19 cellular contexts compared by ENCODE assay signal in the genomic region with DNA sequence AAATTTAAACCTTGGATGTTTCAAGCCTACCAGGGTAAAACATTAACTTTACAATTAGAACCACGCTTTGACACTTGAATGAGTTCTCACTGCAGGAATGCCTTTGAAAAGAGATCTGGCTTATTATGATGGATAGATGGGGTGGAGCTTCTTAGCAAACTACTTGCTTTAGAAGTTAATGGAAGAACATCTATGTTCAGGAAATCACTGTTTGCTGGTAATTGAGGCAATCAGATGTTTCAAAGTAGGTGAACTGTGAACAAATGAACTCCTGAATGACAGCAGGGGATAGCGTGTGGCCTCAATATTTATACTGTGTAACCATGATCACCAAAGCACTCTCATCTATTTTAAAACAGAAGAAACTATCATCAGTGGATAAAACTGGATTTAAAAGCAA.
DNase-seq lines count a peak whose midpoint lies in the region; ATAC-seq lines count a peak whose summit lies in the region.
"Had no signal": no experiment of that assay in that cellular context is flagged by ENCODE, and none has a peak within 500 bp of the region (broad histone marks: within the 10 kb centered on the region; RNA-seq: fewer than 3 reads in every experiment).

No MANE protein-coding gene starts in this region.

- H3K9me3 Mint-ChIP-seq in activated CD8-positive, alpha-beta memory T cell treated with anti-CD3 and anti-CD28 coated beads, Interleukin-2, amount 10 ng/mL, durations not matched to agents 7 days and 5 days (ENCODE audit: low read depth), result no peaks in the 10 kb centered on the region
- H3K9me3 Mint-ChIP-seq: activated CD4-positive, alpha-beta memory T cell treated with anti-CD3 and anti-CD28 coated beads, Interleukin-2, amount 10 ng/mL, durations not matched to agents 7 days and 5 days had no signal

- no peak overlapping the region for H3K27ac Mint-ChIP-seq in activated CD8-positive, alpha-beta memory T cell treated with anti-CD3 and anti-CD28 coated beads, Interleukin-2, amount 10 ng/mL, durations not matched to agents 7 days and 5 days
- H3K27ac Mint-ChIP-seq: activated CD4-positive, alpha-beta memory T cell treated with anti-CD3 and anti-CD28 coated beads, Interleukin-2, amount 10 ng/mL, durations not matched to agents 7 days and 5 days; stimulated activated naive CD8-positive, alpha-beta T cell treated with anti-CD3 and anti-CD28 coated beads, Interleukin-15, amount 100 ng/mL, for 72 hours had no signal

- CTCF ChIA-PET in activated CD8-positive, alpha-beta memory T cell treated with anti-CD3 and anti-CD28 coated beads, Interleukin-2, amount 10 ng/mL, durations not matched to agents 7 days and 5 days (lab: Charles Lee), result no interaction called here

- H3K27me3 Mint-ChIP-seq in activated CD8-positive, alpha-beta memory T cell treated with anti-CD3 and anti-CD28 coated beads, Interleukin-2, amount 10 ng/mL, durations not matched to agents 7 days and 5 days, result no peaks in the 10 kb centered on the region
- H3K27me3 Mint-ChIP-seq: activated CD4-positive, alpha-beta memory T cell treated with anti-CD3 and anti-CD28 coated beads, Interleukin-2, amount 10 ng/mL, durations not matched to agents 7 days and 5 days; stimulated activated naive CD8-positive, alpha-beta T cell treated with anti-CD3 and anti-CD28 coated beads, Interleukin-15, amount 100 ng/mL, for 72 hours had no signal

- ATAC-seq in activated CD8-positive, alpha-beta memory T cell treated with anti-CD3 and anti-CD28 coated beads, Interleukin-2, amount 10 ng/mL, durations not matched to agents 7 days and 5 days, result no peak
- no peak for ATAC-seq in GM18907 (IDR thresholded peaks at IDR 0.05; ENCODE audit: unreplicated experiment)
- ATAC-seq: stimulated activated naive CD8-positive, alpha-beta T cell treated with anti-CD3 and anti-CD28 coated beads, Interleukin-15, amount 100 ng/mL, for 72 hours had no signal

- H3K36me3 Mint-ChIP-seq in activated CD8-positive, alpha-beta memory T cell treated with anti-CD3 and anti-CD28 coated beads, Interleukin-2, amount 10 ng/mL, durations not matched to agents 7 days and 5 days, result no peaks in the 10 kb centered on the region

- peak; percentile 10 for DNase-seq in NCI-H2171 treated with DMSO at 0.1 percent for 48 hours (lab: John Stamatoyannopoulos, UW)
- DNase-seq in NCI-H2171 (lab: John Stamatoyannopoulos, UW), result no peak
- peak; percentile 48 for DNase-seq in astrocyte of the hippocampus (ENCODE audit: low read depth, low spot score)
- DNase-seq in kidney tubule cell (ENCODE audit: low spot score), result peak; percentile 97
- peak; percentile 30 for DNase-seq in retina
- DNase-seq in inferior parietal cortex (ENCODE audit: extremely low spot score), result no peak
- DNase-seq in activated CD8-positive, alpha-beta memory T cell treated with anti-CD3 and anti-CD28 coated beads, Interleukin-2, amount 10 ng/mL, durations not matched to agents 7 days and 5 days, result no peak
- DNase-seq: activated CD4-positive, alpha-beta memory T cell treated with anti-CD3 and anti-CD28 coated beads, Interleukin-2, amount 10 ng/mL, durations not matched to agents 7 days and 5 days; activated CD4-positive, CD25-positive, alpha-beta regulatory T cell; activated gamma-delta T cell; NCI-H1105; NCI-H2081 treated with DMSO at 0.1 percent for 48 hours; NCI-H524; stimulated activated CD4-positive, alpha-beta T cell treated with anti-CD3 and anti-CD28 coated beads, Interleukin-12 subunit alpha, Interleukin-12 subunit beta, amount 100 ng/mL, for 4 hours; stimulated activated CD4-positive, alpha-beta T cell treated with anti-CD3 and anti-CD28 coated beads, Interleukin-4, amount 100 ng/mL, for 4 hours; stimulated activated naive CD8-positive, alpha-beta T cell treated with anti-CD3 and anti-CD28 coated beads, Interleukin-15, amount 100 ng/mL, for 72 hours; T1000; trophoblast cell had no signal

- H3K4me1 Mint-ChIP-seq in activated CD8-positive, alpha-beta memory T cell treated with anti-CD3 and anti-CD28 coated beads, Interleukin-2, amount 10 ng/mL, durations not matched to agents 7 days and 5 days, result no peaks in the 10 kb centered on the region
- H3K4me1 Mint-ChIP-seq: activated CD4-positive, alpha-beta memory T cell treated with anti-CD3 and anti-CD28 coated beads, Interleukin-2, amount 10 ng/mL, durations not matched to agents 7 days and 5 days; stimulated activated naive CD8-positive, alpha-beta T cell treated with anti-CD3 and anti-CD28 coated beads, Interleukin-15, amount 100 ng/mL, for 72 hours had no signal

- no peak overlapping the region for H3K4me3 Mint-ChIP-seq in activated CD8-positive, alpha-beta memory T cell treated with anti-CD3 and anti-CD28 coated beads, Interleukin-2, amount 10 ng/mL, durations not matched to agents 7 days and 5 days
- H3K4me3 Mint-ChIP-seq: activated CD4-positive, alpha-beta memory T cell treated with anti-CD3 and anti-CD28 coated beads, Interleukin-2, amount 10 ng/mL, durations not matched to agents 7 days and 5 days; stimulated activated naive CD8-positive, alpha-beta T cell treated with anti-CD3 and anti-CD28 coated beads, Interleukin-15, amount 100 ng/mL, for 72 hours had no signal

Comparison
In these comparisons a context has a peak if more than half of its experiments do, and no peak if none do; other contexts are left out.
1. DNase-seq: peak in NCI-H2171 treated with DMSO at 0.1 percent for 48 hours (single experiment), astrocyte of the hippocampus (single experiment), kidney tubule cell (single experiment) and retina (single experiment); none in NCI-H2171 (single experiment), inferior parietal cortex (single experiment) and activated CD8-positive, alpha-beta memory T cell treated with anti-CD3 and anti-CD28 coated beads, Interleukin-2, amount 10 ng/mL, durations not matched to agents 7 days and 5 days (single experiment).